In the genomic region with DNA sequence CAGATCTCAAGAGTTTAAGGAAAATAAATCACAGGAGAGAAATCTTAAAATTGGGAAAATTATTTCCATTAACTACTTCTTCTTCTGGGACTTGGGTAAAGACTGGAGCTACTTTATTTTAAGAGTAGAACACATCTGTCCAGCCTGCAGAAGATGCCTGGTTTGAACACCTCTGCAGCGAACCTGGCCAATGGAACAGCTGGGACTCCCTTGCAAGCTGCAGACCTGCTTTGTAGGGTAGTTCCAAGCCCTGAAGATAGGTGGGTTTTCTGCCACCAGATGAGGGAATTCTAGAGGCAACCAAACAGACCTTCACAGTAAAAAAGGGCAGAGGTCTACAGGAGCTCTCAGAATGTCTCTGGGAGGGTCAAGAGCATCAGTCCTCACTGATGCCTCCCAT, we compare ENCODE assay signal across 12 cellular contexts.
DNase-seq lines count a peak whose midpoint lies in the region; TF ChIP-seq lines count a peak whose summit lies in the region.
"Had no signal": no experiment of that assay in that cellular context is flagged by ENCODE, and none has a peak within 500 bp of the region (broad histone marks: within the 10 kb centered on the region; RNA-seq: fewer than 3 reads in every experiment).

No MANE protein-coding gene starts in this region.

- H3K27ac ChIP-seq in BLaER1 (no peak overlapping the region), endodermal cell (ENCODE audit: low read depth, low read length) (no peak overlapping the region)
- H3K27ac ChIP-seq in BLaER1 treated with 17β-estradiol and CSF1 and Interleukin-3, amounts not matched to agents 10 nM and 100 nM = peak overlapping the region in 1 of 11 experiments; percentile 1; a peak in 1 of 22 replicates
- H3K27ac ChIP-seq: A549 had no signal

- WGBS in endodermal cell (ENCODE audit: insufficient coverage in 1 of 2, insufficient read length in 1 of 2), 2 experiments = 96% methylated on average over 1 of the region's 1 CpG; no CpG with 5 or more reads in 1 of the 2 experiments

- H3K4me3 ChIP-seq in BLaER1 (no peak overlapping the region), endodermal cell (ENCODE audit: low read length) (no peak overlapping the region)
- no peak overlapping the region for H3K4me3 ChIP-seq in BLaER1 treated with 17β-estradiol and CSF1 and Interleukin-3, amounts not matched to agents 10 nM and 100 nM
- no peak overlapping the region for H3K4me3 ChIP-seq in Jurkat, Clone E6-1 (ENCODE audit: low read length)
- H3K4me3 ChIP-seq: A549 had no signal

- H3K9ac ChIP-seq in BLaER1 (no peak overlapping the region), endodermal cell (ENCODE audit: extremely low read depth, low read length, poor library complexity, severe bottlenecking) (no peak overlapping the region)
- H3K9ac ChIP-seq in BLaER1 treated with 17β-estradiol and CSF1 and Interleukin-3, amounts not matched to agents 10 nM and 100 nM = no peak overlapping the region

- no peaks in the 10 kb centered on the region for H3K27me3 Mint-ChIP-seq in endodermal cell (ENCODE audit: insufficient read depth)

- DNase-seq in Jurkat, Clone E6-1 (ENCODE audit: low read depth, low spot score) = peak; percentile 34
- DNase-seq in endodermal cell (peak; percentile 22), NCI-H2107 (lab: John Stamatoyannopoulos, UW) (no peak)
- no peak for DNase-seq in stimulated activated CD4-positive, alpha-beta T cell treated with anti-CD3 and anti-CD28 coated beads, Interleukin-12 subunit alpha, Interleukin-12 subunit beta, amount 100 ng/mL, for 4 hours
- DNase-seq: DMS53, GF-D8, GOT3, H9 had no signal

- H3K9me3 Mint-ChIP-seq in endodermal cell = no peaks in the 10 kb centered on the region
- H3K9me3 Mint-ChIP-seq: H9, IgD-negative memory B cell had no signal

- H4K20me1 ChIP-seq in BLaER1 = no peaks in the 10 kb centered on the region
- H4K20me1 ChIP-seq in BLaER1 treated with 17β-estradiol and CSF1 and Interleukin-3, amounts not matched to agents 10 nM and 100 nM = no peaks in the 10 kb centered on the region

- peaks cover 31% of the 10 kb centered on the region for H3K4me1 ChIP-seq in BLaER1
- H3K4me1 ChIP-seq in BLaER1 treated with 17β-estradiol and CSF1 and Interleukin-3, amounts not matched to agents 10 nM and 100 nM = peaks cover 20 to 33% (median 22%) of the 10 kb centered on the region in 10 experiments
- H3K4me1 ChIP-seq in endodermal cell (ENCODE audit: control insufficient read depth, insufficient read depth, low read length) = no peaks in the 10 kb centered on the region
- H3K4me1 ChIP-seq: A549 had no signal

- TF ChIP-seq CTCF in endodermal cell (conservative IDR thresholded peaks at IDR 0.05) = peak; percentile 27

- H3K9me3 ChIP-seq in BLaER1 = no peaks in the 10 kb centered on the region
- H3K9me3 ChIP-seq in BLaER1 treated with 17β-estradiol and CSF1 and Interleukin-3, amounts not matched to agents 10 nM and 100 nM (replicated peaks in 1 of 11) = no peaks in the 10 kb centered on the region
- no peaks in the 10 kb centered on the region for H3K9me3 ChIP-seq in endodermal cell (ENCODE audit: control insufficient read depth, low read length)
- H3K9me3 ChIP-seq: A549 had no signal

- peak overlapping the region; percentile 66 for H3K4me2 ChIP-seq in BLaER1
- H3K4me2 ChIP-seq in BLaER1 treated with 17β-estradiol and CSF1 and Interleukin-3, amounts not matched to agents 10 nM and 100 nM = peak overlapping the region; percentile 30 to 71 (median 57)
- H3K4me2 ChIP-seq: A549 had no signal

- peaks cover 9% of the 10 kb centered on the region for H3K4me1 Mint-ChIP-seq in endodermal cell

- H3K36me3 Mint-ChIP-seq in endodermal cell (ENCODE audit: low read depth) = no peaks in the 10 kb centered on the region
- H3K36me3 Mint-ChIP-seq: IgD-negative memory B cell had no signal

- H3K27ac Mint-ChIP-seq in endodermal cell = no peak overlapping the region
- H3K27ac Mint-ChIP-seq: H9 had no signal

- H3K27me3 ChIP-seq in BLaER1 = no peaks in the 10 kb centered on the region
- no peaks in the 10 kb centered on the region for H3K27me3 ChIP-seq in BLaER1 treated with 17β-estradiol and CSF1 and Interleukin-3, amounts not matched to agents 10 nM and 100 nM
- no peaks in the 10 kb centered on the region for H3K27me3 ChIP-seq in endodermal cell (ENCODE audit: control insufficient read depth, insufficient read depth, low read length, poor library complexity, severe bottlenecking)

- H3K36me3 ChIP-seq in BLaER1 (no peaks in the 10 kb centered on the region), endodermal cell (ENCODE audit: control insufficient read depth, insufficient read depth, low read length) (no peaks in the 10 kb centered on the region)
- H3K36me3 ChIP-seq in BLaER1 treated with 17β-estradiol and CSF1 and Interleukin-3, amounts not matched to agents 10 nM and 100 nM = no peaks in the 10 kb centered on the region

- no peak overlapping the region for H3K4me3 Mint-ChIP-seq in endodermal cell
- H3K4me3 Mint-ChIP-seq: H9, IgD-negative memory B cell had no signal

Comparison
In these comparisons a context has a peak if more than half of its experiments do, and no peak if none do; other contexts are left out.
1. DNase-seq: peak in Jurkat, Clone E6-1 (single experiment) and endodermal cell (single experiment); none in stimulated activated CD4-positive, alpha-beta T cell treated with anti-CD3 and anti-CD28 coated beads, Interleukin-12 subunit alpha, Interleukin-12 subunit beta, amount 100 ng/mL, for 4 hours (single experiment) and NCI-H2107 (single experiment).